In genomic region chr19:47110521-47111080, GRCh38 we compare ENCODE assay signal across 8 cellular contexts. TPM values are rescaled to one million over a fixed set of nuclear protein-coding genes. Genes with fewer than 3 reads are reported as not detected.
DNase-seq lines count a peak whose midpoint lies in the region; ATAC-seq, FAIRE-seq and TF ChIP-seq lines count a peak whose summit lies in the region.

No MANE protein-coding gene starts in this region.

- H4K5ac ChIP-seq in H9 (ENCODE audit: insufficient read length, low read depth, low read length): no peak overlapping the region

- H3K4me3 Mint-ChIP-seq in H9: peak overlapping the region; percentile 91 to 98

- no peak overlapping the region for H3K23ac ChIP-seq in H9 (ENCODE audit: insufficient read length, low read depth, low read length)

- intact Hi-C loops in GM12878 (cut with micrococcal nuclease; ENCODE audit: unreplicated experiment) (loop anchor here (10.0 kb wide), 1 partner anchor 256 kb away; the partner anchor contains the start of gene AP2S1), right lobe of liver (cut with DNase I) (no loop called here)

- no peak overlapping the region for H2BK20ac ChIP-seq in H9 (ENCODE audit: low read depth, low read length, poor library complexity, severe bottlenecking)

- H3K36me3 ChIP-seq in SJCRH30 (peaks cover 12% of the 10 kb centered on the region), GM12878 (ENCODE audit: control insufficient read depth in 2 of 2, insufficient read depth in 2 of 2, low read length in 1 of 2) (no peaks in the 10 kb centered on the region; a peak in 1 of 4 replicates), right lobe of liver (no peaks in the 10 kb centered on the region)

- no peak for DNase-seq in H9
- no peak for DNase-seq in SJCRH30
- no peak for DNase-seq in GM12878 (ENCODE audit: low read depth, low spot score)
- DNase-seq in right lobe of liver: no peak
- DNase-seq in stimulated activated naive CD4-positive, alpha-beta T cell (lab: John Stamatoyannopoulos, UW): peak in 5 of 6 experiments; percentile 16 to 43 (median 33)
- no peak for DNase-seq in ecto neural progenitor cell (ENCODE audit: low spot score)

- H3K4me3 ChIP-seq in SJCRH30: peak overlapping the region; percentile 83
- peak overlapping the region; percentile 98 for H3K4me3 ChIP-seq in GM12878
- peak overlapping the region; percentile 86 to 95 (median 90) for H3K4me3 ChIP-seq in right lobe of liver

- H3T11ph ChIP-seq in H9 (ENCODE audit: low read length): no peak overlapping the region

- H2AK5ac ChIP-seq in H9 (ENCODE audit: insufficient read length, low read length): no peak overlapping the region

- no peak overlapping the region for H2BK12ac ChIP-seq in H9 (ENCODE audit: insufficient read length, low read depth, low read length)

- H3K27me3 ChIP-seq in H9 (ENCODE audit: insufficient read depth, low read length) (no peaks in the 10 kb centered on the region), SJCRH30 (no peaks in the 10 kb centered on the region), GM12878 (replicated peaks in 1 of 2; ENCODE audit: control insufficient read depth in 2 of 2, insufficient read depth in 2 of 2, low read length in 1 of 2) (no peaks in the 10 kb centered on the region), right lobe of liver (no peaks in the 10 kb centered on the region)

- no peak overlapping the region for H2BK120ac ChIP-seq in H9 (ENCODE audit: low read depth, low read length, poor library complexity, severe bottlenecking)

- no peaks in the 10 kb centered on the region for H3K79me1 ChIP-seq in H9 (ENCODE audit: insufficient read depth, low read depth, low read length, poor library complexity, severe bottlenecking)

- POLR2A ChIA-PET in GM12878 (lab: Charles Lee): interaction anchor here (1.0 to 1.4 kb wide), 3 partner anchors 11 to 21 kb away, joined by 3 to 7 read pairs (median 7); partner anchors contain the start of gene SAE1

- H2AFZ ChIP-seq in H9 (ENCODE audit: low read length) (no peak overlapping the region), GM12878 (ENCODE audit: control insufficient read depth, low read depth, low read length) (no peak overlapping the region)

- no peak overlapping the region for H3K56ac ChIP-seq in H9 (ENCODE audit: insufficient read length, low read depth, low read length)

- H3K18ac ChIP-seq in H9 (ENCODE audit: insufficient read length, low read depth, low read length): peak overlapping the region; percentile 70

- no peaks in the 10 kb centered on the region for H4K20me1 ChIP-seq in H9 (ENCODE audit: control insufficient read depth, insufficient read depth, insufficient read length)
- no peaks in the 10 kb centered on the region for H4K20me1 ChIP-seq in GM12878 (ENCODE audit: control insufficient read depth, insufficient read depth)

- no peak overlapping the region for H2BK5ac ChIP-seq in H9 (ENCODE audit: insufficient read length, low read length)

- ATAC-seq in GM12878 (no peak), right lobe of liver (no peak), GM19467 (IDR thresholded peaks at IDR 0.05; ENCODE audit: unreplicated experiment) (no peak), GM19023 (IDR thresholded peaks at IDR 0.05; ENCODE audit: unreplicated experiment) (no peak)

- H2BK15ac ChIP-seq in H9 (ENCODE audit: low read depth, low read length): no peak overlapping the region

- no peak overlapping the region for H4K8ac ChIP-seq in H9 (replicated peaks; ENCODE audit: insufficient read length, low read depth, low read length)

- H4K91ac ChIP-seq in H9 (ENCODE audit: insufficient read length, low read depth, low read length): no peak overlapping the region

- no peaks in the 10 kb centered on the region; a peak in 1 of 5 replicates for H3K9me3 Mint-ChIP-seq in H9

- TF ChIP-seq CTCF in H9 (conservative IDR thresholded peaks at IDR 0.05): no peak
- no peak for TF ChIP-seq CTCF in GM12878 (IDR thresholded peaks at IDR 0.05 in 2 of 3, conservative IDR thresholded peaks at IDR 0.05 in 1 of 3; ENCODE audit: control insufficient read depth in 2 of 3, extremely low read depth in 1 of 3, insufficient read depth in 1 of 3, low read depth in 3 of 3, low read length in 3 of 3)
- no peak for TF ChIP-seq CTCF in right lobe of liver (IDR thresholded peaks at IDR 0.05)

- in situ Hi-C loops in GM12878 (cut with MboI): no loop called here

- no peak for FAIRE-seq in GM12878 (lab: Jason Lieb, UNC)

- peaks cover 12% of the 10 kb centered on the region; the same call in 1 of the 2 replicates for H3K79me2 ChIP-seq in H9 (ENCODE audit: insufficient read depth, low read length)
- H3K79me2 ChIP-seq in GM12878 (ENCODE audit: control insufficient read depth, insufficient read depth, low read length): peaks cover 72% of the 10 kb centered on the region

- H3K27ac Mint-ChIP-seq in H9: peak overlapping the region; percentile 96 to 100 (median 98)

- H3K9me3 ChIP-seq in H9 (ENCODE audit: control insufficient read depth, low read depth, low read length): no peaks in the 10 kb centered on the region
- H3K9me3 ChIP-seq in SJCRH30 (replicated peaks): no peaks in the 10 kb centered on the region
- H3K9me3 ChIP-seq in GM12878 (replicated peaks; ENCODE audit: control insufficient read depth, insufficient read depth, low read length): no peaks in the 10 kb centered on the region
- H3K9me3 ChIP-seq in right lobe of liver: no peaks in the 10 kb centered on the region

- H3K9ac ChIP-seq in H9 (ENCODE audit: extremely low read depth, insufficient read length, low read length): peak overlapping the region; percentile 92
- peak overlapping the region; percentile 100 for H3K9ac ChIP-seq in GM12878 (ENCODE audit: control insufficient read depth, insufficient read depth, low read length)

- H3K4ac ChIP-seq in H9 (ENCODE audit: low read depth, low read length): no peak overlapping the region; the same call in 1 of the 2 replicates

- no peak for TF ChIP-seq RAD21 in GM12878 (IDR thresholded peaks at IDR 0.05; ENCODE audit: insufficient read depth, low read depth, low read length)

- no peak for TF ChIP-seq EP300 in GM12878 (IDR thresholded peaks at IDR 0.05; ENCODE audit: borderline replicate concordance in 1 of 2, control insufficient read depth in 1 of 2, low read depth in 2 of 2, low read length in 2 of 2)

- peaks cover 25% of the 10 kb centered on the region for H3K23me2 ChIP-seq in H9 (ENCODE audit: insufficient read length, low read depth, low read length, poor library complexity, severe bottlenecking)

- TF ChIP-seq POLR2A in GM12878 (IDR thresholded peaks at IDR 0.05; ENCODE audit: low read depth, low read length) (no peak), right lobe of liver (IDR thresholded peaks at IDR 0.05) (no peak)

- no TSS peak for BruUV-seq in GM12878 (replicated peaks; lab: Mats Ljungman, UMichigan)

- peak overlapping the region; percentile 89; the same call in 1 of the 2 replicates for H3K14ac ChIP-seq in H9 (ENCODE audit: insufficient read depth, low read length)

- H3K36me3 Mint-ChIP-seq in H9 (ENCODE audit: insufficient read depth in 1 of 3, low read depth in 3 of 3): peaks cover 16 to 42% (median 35%) of the 10 kb centered on the region in 3 experiments

- H3K27ac ChIP-seq in H9 (ENCODE audit: insufficient read length, low read depth, low read length) (peak overlapping the region; percentile 88), SJCRH30 (peak overlapping the region; percentile 99), GM12878 (ENCODE audit: control insufficient read depth, insufficient read depth) (peak overlapping the region; percentile 99), right lobe of liver (peak overlapping the region; percentile 100)

- SMC1A ChIA-PET in GM12878 (lab: Charles Lee; ENCODE audit: uncharacterized antibody, unreplicated experiment): interaction anchor here (0.9 to 1.3 kb wide), 3 partner anchors 20 to 100 kb away, joined by 3 to 4 read pairs (median 3); partner anchors contain the start of gene SAE1

- CTCF ChIA-PET in GM12878 (lab: Yijun Ruan, JAX): interaction anchor here (0.9 to 1.0 kb wide), 2 partner anchors 39 to 133 kb away, joined by 3 read pairs; no protein-coding TSS in a partner anchor

- H3K4me2 ChIP-seq in H9 (ENCODE audit: insufficient read depth, insufficient read length, low read length) (peak overlapping the region; percentile 61), GM12878 (ENCODE audit: control insufficient read depth, insufficient read depth) (peak overlapping the region; percentile 77)

- H3K27me3 Mint-ChIP-seq in H9 (ENCODE audit: low read depth): peaks cover 5% of the 10 kb centered on the region; the same call in 1 of the 2 replicates

- H3K4me1 ChIP-seq in H9 (ENCODE audit: insufficient read depth, low read length) (peaks cover 11% of the 10 kb centered on the region), SJCRH30 (peaks cover 8% of the 10 kb centered on the region; the same call in 1 of the 2 replicates), GM12878 (ENCODE audit: control insufficient read depth, insufficient read depth, low read length) (peaks cover 11% of the 10 kb centered on the region), right lobe of liver (peaks cover 0 to 47% (median 10%) of the 10 kb centered on the region in 4 donors)

- H3K4me1 Mint-ChIP-seq in H9: peaks cover 44 to 45% of the 10 kb centered on the region in 2 experiments

- no CpG with 5 or more reads among the region's 16 CpGs for WGBS in H9 (ENCODE audit: extremely low coverage, insufficient read length, low lambda C conversion rate)
- 0% methylated on average over 15 of the region's 16 CpGs for WGBS in GM12878 (ENCODE audit: insufficient coverage, insufficient replicate concordance, low lambda C conversion rate, missing lambda C conversion rate)
- 27% methylated on average over 12 of the region's 16 CpGs for WGBS in right lobe of liver (ENCODE audit: insufficient coverage, low coverage, low lambda C conversion rate, missing lambda C conversion rate)

- RAD21 ChIA-PET in GM12878 (lab: Charles Lee; ENCODE audit: unreplicated experiment): no interaction called here

RNA-seq across cellular contexts. Expression of gene ZC3H4, which starts 3.0 kb away (rescaled TPM):
- total RNA-seq in H9 (2021): 105 and 109 TPM in 2 replicates
- total RNA-seq in SJCRH30 (2014; rRNA removed; shearing (Covaris generic)): 19.4 and 21.2 TPM in 2 replicates
- 24.4 and 25.1 TPM in 2 replicates for total RNA-seq in GM12878 (2013; cell fraction: nucleolus; rRNA removed)
- total RNA-seq in GM12878 (2014; rRNA removed): 16.3 and 19.0 TPM in 2 replicates
- 16.8 and 17.2 TPM in 2 replicates for total RNA-seq in GM12878 (2014; rRNA removed; fragmentation: Illumina TruSeq; extraction: Trizol)
- total RNA-seq in GM12878 (2021): 78.1 and 86.3 TPM in 2 replicates
- polyA plus RNA-seq in GM12878 (2011; ENCODE audit: low read depth): 12.3 TPM
- polyA plus RNA-seq in GM12878 (2011; rRNA removed): 5.1 TPM in 2 replicates
- 3.9 and 4.1 TPM in 2 replicates for polyA plus RNA-seq in GM12878 (2011; cell fraction: cytosol; rRNA removed)
- polyA plus RNA-seq in GM12878 (2011; cell fraction: nucleus; rRNA removed): 14.1 and 21.0 TPM in 2 replicates
- polyA plus RNA-seq in GM12878 (2012): 18.5 and 26.0 TPM in 2 replicates
- 29.8 and 38.8 TPM in 2 replicates for polyA plus RNA-seq in GM12878 (2014; fragmentation: Illumina TruSeq; extraction: Trizol)
- polyA plus RNA-seq in GM12878 (2014; fragmentation: Nextera tagmentation; extraction: Ambion mirVana): 1 to 10 TPM; 5.8 to 9.3 TPM
- polyA plus RNA-seq in GM12878 (2014; rRNA removed): 18.4 and 23.0 TPM in 2 replicates
- 10 to 100 TPM; 12.9 to 13.8 TPM for polyA plus RNA-seq in GM12878 (2016; fragmentation: Nextera tagmentation; extraction: Ambion mirVana)
- polyA minus RNA-seq in GM12878 (2011; rRNA and poly(A)+ RNA removed): 9.9 and 12.6 TPM in 2 replicates
- polyA minus RNA-seq in GM12878 (2011; cell fraction: cytosol; rRNA and poly(A)+ RNA removed): 10.0 and 13.8 TPM in 2 replicates
- polyA minus RNA-seq in GM12878 (2011; cell fraction: nucleus; rRNA and poly(A)+ RNA removed): 5.4 and 9.7 TPM in 2 replicates
- 10 to 100 TPM in 4 of 6 experiments, 1 to 10 TPM in 2; 8.3 to 19.1 (median 15.1) TPM for total RNA-seq in right lobe of liver

RNA-seq across cellular contexts. Expression of gene SAE1, which starts 20.0 kb away (rescaled TPM):
- total RNA-seq in H9 (2021) (232 and 234 TPM in 2 replicates), GM12878 (2014; rRNA removed) (136 and 148 TPM in 2 replicates), GM12878 (2014; rRNA removed; fragmentation: Illumina TruSeq; extraction: Trizol) (141 and 150 TPM in 2 replicates), GM12878 (2021) (143 and 146 TPM in 2 replicates), right lobe of liver (10 to 100 TPM; 18.8 to 33.2 (median 26.7) TPM)
- 202 and 219 TPM in 2 replicates for total RNA-seq in SJCRH30 (2014; rRNA removed; shearing (Covaris generic))
- total RNA-seq in GM12878 (2013; cell fraction: nucleolus; rRNA removed): 53.9 and 56.9 TPM in 2 replicates
- polyA plus RNA-seq in GM12878 (2011; ENCODE audit: low read depth): 73.1 TPM
- polyA plus RNA-seq in GM12878 (2011; rRNA removed) (136 and 184 TPM in 2 replicates), GM12878 (2014; fragmentation: Illumina TruSeq; extraction: Trizol) (191 and 244 TPM in 2 replicates), GM12878 (2014; fragmentation: Nextera tagmentation; extraction: Ambion mirVana) (10 to 100 TPM; 62.0 to 90.0 TPM), GM12878 (2014; rRNA removed) (167 and 180 TPM in 2 replicates), GM12878 (2016; fragmentation: Nextera tagmentation; extraction: Ambion mirVana) (100 to 1,000 TPM; 230 to 246 TPM)
- 131 and 137 TPM in 2 replicates for polyA plus RNA-seq in GM12878 (2011; cell fraction: cytosol; rRNA removed)
- polyA plus RNA-seq in GM12878 (2011; cell fraction: nucleus; rRNA removed): 56.9 and 73.1 TPM in 2 replicates
- polyA plus RNA-seq in GM12878 (2012): 81.5 and 82.4 TPM in 2 replicates
- 63.4 and 92.7 TPM in 2 replicates for polyA minus RNA-seq in GM12878 (2011; rRNA and poly(A)+ RNA removed)
- 24.5 and 33.5 TPM in 2 replicates for polyA minus RNA-seq in GM12878 (2011; cell fraction: cytosol; rRNA and poly(A)+ RNA removed)
- 8.8 and 14.9 TPM in 2 replicates for polyA minus RNA-seq in GM12878 (2011; cell fraction: nucleus; rRNA and poly(A)+ RNA removed)

Comparison
In these comparisons a context has a peak if more than half of its experiments do, and no peak if none do; other contexts are left out.
1. DNase-seq: peak in stimulated activated naive CD4-positive, alpha-beta T cell (5 of 6); none in H9 (single experiment), SJCRH30 (0 of 2), GM12878 (single experiment), right lobe of liver (0 of 3) and ecto neural progenitor cell (single experiment).
2. Peak in every context shown above with its lines, with median percentiles within 50 percentile points of each other: H3K27ac ChIP-seq and H3K4me3 ChIP-seq.